Comparison of ENCODE assay signal across 15 cellular contexts in genomic region chr5:135373747-135374515, GRCh38. TPM values are rescaled to one million over a fixed set of nuclear protein-coding genes. Genes with fewer than 3 reads are reported as not detected.
DNase-seq lines count a peak whose midpoint lies in the region; ATAC-seq, FAIRE-seq and TF ChIP-seq lines count a peak whose summit lies in the region.
"Had no signal": no experiment of that assay in that cellular context is flagged by ENCODE, and none has a peak within 500 bp of the region (broad histone marks: within the 10 kb centered on the region; RNA-seq: fewer than 3 reads in every experiment).

No MANE protein-coding gene starts in this region.

- no TSS peak for BruUV-seq in HepG2 (replicated peaks; lab: Mats Ljungman, UMichigan)

- TF ChIP-seq RAD21 in HepG2 (CRISPR knock-in tag; IDR thresholded peaks at IDR 0.05): no peak

- no peaks in the 10 kb centered on the region for H3K27me3 ChIP-seq in HepG2 (ENCODE audit: control insufficient read depth in 1 of 2, insufficient read depth in 2 of 2, low read length in 2 of 2)
- no peaks in the 10 kb centered on the region for H3K27me3 ChIP-seq in right lobe of liver
- H3K27me3 ChIP-seq in left ventricle myocardium inferior (ENCODE audit: low read depth): no peaks in the 10 kb centered on the region

- no peak overlapping the region for H3K4me3 ChIP-seq in HepG2 (replicated peaks in 1 of 3; ENCODE audit: insufficient read depth in 1 of 3, low read depth in 2 of 3, low read length in 3 of 3)
- H3K4me3 ChIP-seq in right lobe of liver: no peak overlapping the region
- H3K4me3 ChIP-seq in left ventricle myocardium inferior: no peak overlapping the region

- FAIRE-seq in HepG2 (lab: Jason Lieb, UNC): no peak

- H3K79me2 ChIP-seq in HepG2 (ENCODE audit: insufficient read depth, low read length): no peaks in the 10 kb centered on the region

- intact Hi-C loops in HepG2 (cut with micrococcal nuclease; ENCODE audit: unreplicated experiment): no loop called here
- intact Hi-C loops in right lobe of liver (cut with DNase I): no loop called here
- intact Hi-C loops in left ventricle myocardium inferior (cut with micrococcal nuclease): no loop called here

- H3K4me2 ChIP-seq in HepG2 (ENCODE audit: low read depth, low read length): no peak overlapping the region

- DNase-seq in HepG2 (ENCODE audit: low spot score) (peak; percentile 21), right lobe of liver (no peak), left ventricle myocardium inferior (no peak), mucosa of gallbladder (ENCODE audit: low spot score) (no peak), OCI-M2 (lab: John Stamatoyannopoulos, UW; ENCODE audit: unreplicated experiment) (no peak)
- DNase-seq: effector memory CD4-positive, alpha-beta T cell; mammary epithelial cell; NCI-H226; RPMI8226; stimulated activated CD4-positive, alpha-beta T cell treated with anti-CD3 and anti-CD28 coated beads, Interleukin-4, amount 100 ng/mL, for 1 hour; T1000 had no signal

- TF ChIP-seq EP300 in HepG2 (IDR thresholded peaks at IDR 0.05; ENCODE audit: low read depth in 2 of 2, low read length in 2 of 2) (no peak), HepG2 (CRISPR knock-in tag; IDR thresholded peaks at IDR 0.05; ENCODE audit: borderline replicate concordance) (no peak)

- ATAC-seq in HepG2: no peak
- ATAC-seq in right lobe of liver: no peak
- ATAC-seq in HG03095 (IDR thresholded peaks at IDR 0.05; ENCODE audit: unreplicated experiment): no peak
- ATAC-seq in GM21528 (IDR thresholded peaks at IDR 0.05; ENCODE audit: low FRiP score, unreplicated experiment): no peak

- TF ChIP-seq CTCF in HepG2 (CRISPR knock-in tag; IDR thresholded peaks at IDR 0.05): no peak
- no peak for TF ChIP-seq CTCF in right lobe of liver (IDR thresholded peaks at IDR 0.05)
- no peak for TF ChIP-seq CTCF in VCaP (conservative IDR thresholded peaks at IDR 0.05)
- TF ChIP-seq CTCF in left ventricle myocardium inferior (IDR thresholded peaks at IDR 0.05; ENCODE audit: borderline replicate concordance): no peak

- H3K9ac ChIP-seq in HepG2 (ENCODE audit: insufficient read depth, low read depth, low read length): no peak overlapping the region
- H3K9ac ChIP-seq: parathyroid adenoma had no signal

- WGBS in HepG2 (ENCODE audit: low lambda C conversion rate): 97% methylated on average over 6 of the region's 7 CpGs
- 44% methylated on average over 1 of the region's 7 CpGs for WGBS in right lobe of liver (ENCODE audit: insufficient coverage, low coverage, low lambda C conversion rate, missing lambda C conversion rate)

- POLR2A ChIA-PET in HepG2 (lab: Yijun Ruan, JAX): no interaction called here

- no peaks in the 10 kb centered on the region; the same call in 1 of the 2 replicates for H4K20me1 ChIP-seq in HepG2 (ENCODE audit: insufficient read depth, low read length)

- no peaks in the 10 kb centered on the region for H3K4me1 ChIP-seq in HepG2 (ENCODE audit: insufficient read depth, low read length)
- no peaks in the 10 kb centered on the region for H3K4me1 ChIP-seq in right lobe of liver
- peaks cover 75% of the 10 kb centered on the region for H3K4me1 ChIP-seq in left ventricle myocardium inferior

- H3K27ac ChIP-seq in HepG2 (ENCODE audit: extremely low read length, insufficient read depth, low read length): no peak overlapping the region
- no peak overlapping the region for H3K27ac ChIP-seq in right lobe of liver
- H3K27ac ChIP-seq in VCaP: peak overlapping the region; percentile 11; the same call in 1 of the 2 replicates
- peak overlapping the region; percentile 66 for H3K27ac ChIP-seq in left ventricle myocardium inferior (replicated peaks)
- H3K27ac ChIP-seq: parathyroid adenoma had no signal

- no peaks in the 10 kb centered on the region for H3K9me3 ChIP-seq in HepG2 (ENCODE audit: low read length)
- no peaks in the 10 kb centered on the region for H3K9me3 ChIP-seq in right lobe of liver
- H3K9me3 ChIP-seq in left ventricle myocardium inferior (replicated peaks): no peaks in the 10 kb centered on the region

- H2AFZ ChIP-seq in HepG2 (ENCODE audit: low read length): no peak overlapping the region
- H2AFZ ChIP-seq: parathyroid adenoma had no signal

- CTCF ChIA-PET in HepG2 (lab: Yijun Ruan, JAX; ENCODE audit: low intra/inter-chr PET ratio, low total read pairs): no interaction called here

- TF ChIP-seq POLR2A in HepG2 (IDR thresholded peaks at IDR 0.05; ENCODE audit: insufficient read depth in 1 of 2, low read depth in 2 of 2, low read length in 2 of 2) (no peak), right lobe of liver (IDR thresholded peaks at IDR 0.05) (no peak)

- in situ Hi-C loops in HepG2 (cut with HindIII; ENCODE audit: extremely low pct_ligation_motif_present, low pct_unique_long_range_greater_than_20kb): no loop called here

- H3K36me3 ChIP-seq in HepG2 (replicated peaks in 1 of 2; ENCODE audit: control insufficient read depth in 1 of 2, insufficient read depth in 2 of 2, low read length in 2 of 2) (peaks cover 33 to 99% of the 10 kb centered on the region in 2 experiments), right lobe of liver (peaks cover 0 to 21% (median 0%) of the 10 kb centered on the region in 4 donors), left ventricle myocardium inferior (peaks cover 46% of the 10 kb centered on the region)

TF ChIP-seq in HepG2, 621 proteins besides CTCF, POLR2A, EP300 and RAD21 (continues in another document):
- TF ChIP-seq TEAD3 (CRISPR knock-in tag; optimal IDR thresholded peaks at IDR 0.05; ENCODE audit: borderline replicate concordance) (no peak), KMT2B (CRISPR knock-in tag; IDR thresholded peaks at IDR 0.05) (no peak), ZNF766 (CRISPR knock-in tag; IDR thresholded peaks at IDR 0.05; ENCODE audit: borderline replicate concordance) (no peak)

RNA-seq across cellular contexts. Expression of gene MACROH2A1, which starts 25.1 kb away (rescaled TPM):
- total RNA-seq in HepG2 (2016; rRNA removed; fragmentation: Illumina TruSeq; extraction: Trizol) (141 and 158 TPM in 2 replicates), right lobe of liver (100 to 1,000 TPM in 2 of 6 experiments, 10 to 100 TPM in 4; 40.0 to 113 (median 51.6) TPM), left ventricle myocardium inferior (103 TPM), mucosa of gallbladder (256 TPM)
- total RNA-seq in HepG2 (2016; cell fraction: cytosol; rRNA removed; fragmentation: Illumina TruSeq; extraction: Trizol; ENCODE audit: low read depth): 34.0 and 36.6 TPM in 2 replicates
- 139 and 158 TPM in 2 replicates for total RNA-seq in HepG2 (2016; cell fraction: insoluble cytoplasmic fraction; rRNA removed; fragmentation: Illumina TruSeq; extraction: Trizol)
- 72.7 and 73.0 TPM in 2 replicates for total RNA-seq in HepG2 (2016; cell fraction: membrane; rRNA removed; fragmentation: Illumina TruSeq; extraction: Trizol)
- total RNA-seq in HepG2 (2016; cell fraction: nucleus; rRNA removed; fragmentation: Illumina TruSeq; extraction: Trizol): 138 and 155 TPM in 2 replicates
- 64.7 and 69.1 TPM in 2 replicates for polyA plus RNA-seq in HepG2 (2011; rRNA removed)
- polyA plus RNA-seq in HepG2 (2011; cell fraction: cytosol; rRNA removed): 58.5 and 70.5 TPM in 2 replicates
- 131 and 137 TPM in 2 replicates for polyA plus RNA-seq in HepG2 (2011; cell fraction: nucleus; rRNA removed)
- polyA plus RNA-seq in HepG2 (2012): 67.6 and 67.7 TPM in 2 replicates
- 42.2 and 45.6 TPM in 2 replicates for polyA plus RNA-seq in HepG2 (2016; cell fraction: cytosol; fragmentation: Illumina TruSeq; extraction: Trizol; ENCODE audit: low read depth)
- 188 and 202 TPM in 2 replicates for polyA plus RNA-seq in HepG2 (2016; cell fraction: insoluble cytoplasmic fraction; fragmentation: Illumina TruSeq; extraction: Trizol; ENCODE audit: low read depth)
- 69.9 and 70.3 TPM in 2 replicates for polyA plus RNA-seq in HepG2 (2016; cell fraction: membrane; fragmentation: Illumina TruSeq; extraction: Trizol; ENCODE audit: low read depth)
- 226 and 231 TPM in 2 replicates for polyA plus RNA-seq in HepG2 (2016; cell fraction: nucleus; fragmentation: Illumina TruSeq; extraction: Trizol; ENCODE audit: insufficient read depth, low read depth)
- 58.8 and 154 TPM in 2 replicates for polyA minus RNA-seq in HepG2 (2011; rRNA and poly(A)+ RNA removed; ENCODE audit: low replicate concordance)
- polyA minus RNA-seq in HepG2 (2011; cell fraction: cytosol; rRNA and poly(A)+ RNA removed): 32.4 and 34.2 TPM in 2 replicates
- 125 and 144 TPM in 2 replicates for polyA minus RNA-seq in HepG2 (2011; cell fraction: nucleus; rRNA and poly(A)+ RNA removed)

Comparison
In these comparisons a context has a peak if more than half of its experiments do, and no peak if none do; other contexts are left out.
1. H3K27ac ChIP-seq: peak in VCaP (single experiment) and left ventricle myocardium inferior (single experiment); none in HepG2 (single experiment) and right lobe of liver (0 of 3).